20 cellular contexts compared by ENCODE assay signal in the genomic region with DNA sequence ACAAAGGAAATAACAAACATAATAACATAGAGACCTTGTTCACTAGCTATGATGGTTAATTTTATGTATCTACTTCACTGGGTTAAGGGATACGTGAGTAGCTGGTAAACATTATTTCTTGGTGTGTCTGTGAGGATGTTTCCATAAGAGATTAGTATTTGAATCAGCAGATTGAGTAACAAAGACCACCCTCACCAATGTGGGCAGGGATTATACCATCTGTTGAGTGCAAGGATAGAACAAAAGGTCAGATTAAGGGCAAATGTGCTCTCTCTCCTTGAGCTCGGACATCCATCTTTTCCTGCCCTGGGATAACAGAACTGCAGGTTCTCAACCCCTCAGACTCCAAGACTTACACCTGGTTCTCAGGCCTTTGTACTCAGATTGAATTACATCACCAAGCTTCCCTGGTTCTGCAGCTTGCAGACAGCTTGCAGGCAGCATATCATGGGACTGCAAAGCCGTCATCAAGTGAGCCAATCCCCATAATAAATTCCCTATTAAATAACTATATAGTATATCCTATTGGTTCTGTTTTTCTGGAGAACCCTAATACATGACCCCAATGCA. TPM values are rescaled to one million over a fixed set of nuclear protein-coding genes. Genes with fewer than 3 reads are reported as not detected.
DNase-seq lines count a peak whose midpoint lies in the region; FAIRE-seq and TF ChIP-seq lines count a peak whose summit lies in the region.
"Had no signal": no experiment of that assay in that cellular context is flagged by ENCODE, and none has a peak within 500 bp of the region (broad histone marks: within the 10 kb centered on the region; RNA-seq: fewer than 3 reads in every experiment).

No MANE protein-coding gene starts in this region.

- H3K27me3 Mint-ChIP-seq in glutamatergic neuron (ENCODE audit: unreplicated experiment): no peaks in the 10 kb centered on the region

- H3K27ac Mint-ChIP-seq in glutamatergic neuron (ENCODE audit: unreplicated experiment): peak overlapping the region; percentile 81
- H3K27ac Mint-ChIP-seq: B cell; CD4-positive, CD25-positive, alpha-beta regulatory T cell; HFFc6 had no signal

- H3K4me1 Mint-ChIP-seq in glutamatergic neuron (ENCODE audit: low read depth, unreplicated experiment): peaks cover 2% of the 10 kb centered on the region
- H3K4me1 Mint-ChIP-seq: B cell; CD4-positive, CD25-positive, alpha-beta regulatory T cell had no signal

- FAIRE-seq in D721Med (lab: Jason Lieb, UNC): peak; percentile 58

- TF ChIP-seq CTCF in D721Med (IDR thresholded peaks at IDR 0.05; ENCODE audit: insufficient read depth, missing control alignments) (no peak), glutamatergic neuron (IDR thresholded peaks at IDR 0.05; ENCODE audit: partially characterized antibody, unreplicated experiment) (no peak)

- no peak for DNase-seq in D721Med (ENCODE audit: insufficient read length, low spot score)
- DNase-seq in NCI-H2029 treated with DMSO at 0.1 percent for 48 hours (lab: John Stamatoyannopoulos, UW): peak; percentile 56
- peak; percentile 74 for DNase-seq in NCI-H82 (lab: John Stamatoyannopoulos, UW)
- DNase-seq in glutamatergic neuron: no peak
- DNase-seq in stimulated activated CD4-positive, alpha-beta T cell treated with anti-CD3 and anti-CD28 coated beads, Interleukin-1b, Interleukin-23, amount 100 ng/mL, for 48 hours: no peak
- DNase-seq in amygdala (lab: John Stamatoyannopoulos, UW): no peak
- no peak for DNase-seq in HuH-7 (ENCODE audit: low spot score)
- no peak for DNase-seq in T-helper 2 cell
- DNase-seq: CD4-positive, CD25-positive, alpha-beta regulatory T cell; COR-L47; DMS79; H7; HFFc6; NCI-H1417 treated with DMSO at 0.1 percent for 48 hours; NCI-H187 treated with DMSO at 0.1 percent for 48 hours; NCI-H226; NCI-H526 treated with DMSO at 0.1 percent for 48 hours; OCI-M1; Right ventricle myocardium superior had no signal

- no peaks in the 10 kb centered on the region for H3K9me3 Mint-ChIP-seq in glutamatergic neuron (ENCODE audit: unreplicated experiment)
- H3K9me3 Mint-ChIP-seq: HFFc6 had no signal

- H3K36me3 Mint-ChIP-seq in glutamatergic neuron (ENCODE audit: unreplicated experiment): no peaks in the 10 kb centered on the region
- H3K36me3 Mint-ChIP-seq: CD4-positive, CD25-positive, alpha-beta regulatory T cell had no signal

- no peak overlapping the region for H3K4me3 Mint-ChIP-seq in glutamatergic neuron (ENCODE audit: unreplicated experiment)
- H3K4me3 Mint-ChIP-seq: B cell; CD4-positive, CD25-positive, alpha-beta regulatory T cell; HFFc6 had no signal

RNA-seq across cellular contexts. Expression of a gene that starts 9.2 kb away (rescaled TPM):
- total RNA-seq in glutamatergic neuron (ENCODE audit: unreplicated experiment): 11.3 TPM

Comparison
In these comparisons a context has a peak if more than half of its experiments do, and no peak if none do; other contexts are left out.
1. DNase-seq: peak in NCI-H2029 treated with DMSO at 0.1 percent for 48 hours (single experiment) and NCI-H82 (single experiment); none in D721Med (single experiment), glutamatergic neuron (single experiment), stimulated activated CD4-positive, alpha-beta T cell treated with anti-CD3 and anti-CD28 coated beads, Interleukin-1b, Interleukin-23, amount 100 ng/mL, for 48 hours (single experiment), amygdala (0 of 56), HuH-7 (single experiment) and T-helper 2 cell (0 of 5).